In the genomic region with DNA sequence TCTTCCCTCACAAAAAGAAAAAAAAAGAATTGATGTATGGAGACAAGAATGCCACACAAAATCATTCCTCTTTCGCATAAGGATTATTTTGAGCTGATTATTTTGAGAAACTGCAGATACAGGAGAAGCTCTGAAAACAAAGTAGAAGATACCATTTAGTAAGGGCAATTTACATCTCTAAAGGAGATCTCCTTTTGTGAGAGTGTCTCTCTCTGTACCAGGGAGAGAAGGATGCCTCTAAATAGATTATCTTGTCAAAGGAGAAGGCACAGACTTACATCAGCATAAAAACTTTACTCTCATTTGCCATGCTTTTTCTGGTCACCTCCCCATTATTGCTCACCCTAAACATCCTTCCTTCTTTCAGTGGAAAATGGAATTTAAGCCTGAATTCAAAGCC, we compare ENCODE assay signal across 1 cellular context.
TF ChIP-seq lines count a peak whose summit lies in the region.

No MANE protein-coding gene starts in this region.

TF ChIP-seq in GM23338, 12 proteins besides CTCF, POLR2A, EP300 and RAD21 (continued from another document):
- TF ChIP-seq, protein P1, sequence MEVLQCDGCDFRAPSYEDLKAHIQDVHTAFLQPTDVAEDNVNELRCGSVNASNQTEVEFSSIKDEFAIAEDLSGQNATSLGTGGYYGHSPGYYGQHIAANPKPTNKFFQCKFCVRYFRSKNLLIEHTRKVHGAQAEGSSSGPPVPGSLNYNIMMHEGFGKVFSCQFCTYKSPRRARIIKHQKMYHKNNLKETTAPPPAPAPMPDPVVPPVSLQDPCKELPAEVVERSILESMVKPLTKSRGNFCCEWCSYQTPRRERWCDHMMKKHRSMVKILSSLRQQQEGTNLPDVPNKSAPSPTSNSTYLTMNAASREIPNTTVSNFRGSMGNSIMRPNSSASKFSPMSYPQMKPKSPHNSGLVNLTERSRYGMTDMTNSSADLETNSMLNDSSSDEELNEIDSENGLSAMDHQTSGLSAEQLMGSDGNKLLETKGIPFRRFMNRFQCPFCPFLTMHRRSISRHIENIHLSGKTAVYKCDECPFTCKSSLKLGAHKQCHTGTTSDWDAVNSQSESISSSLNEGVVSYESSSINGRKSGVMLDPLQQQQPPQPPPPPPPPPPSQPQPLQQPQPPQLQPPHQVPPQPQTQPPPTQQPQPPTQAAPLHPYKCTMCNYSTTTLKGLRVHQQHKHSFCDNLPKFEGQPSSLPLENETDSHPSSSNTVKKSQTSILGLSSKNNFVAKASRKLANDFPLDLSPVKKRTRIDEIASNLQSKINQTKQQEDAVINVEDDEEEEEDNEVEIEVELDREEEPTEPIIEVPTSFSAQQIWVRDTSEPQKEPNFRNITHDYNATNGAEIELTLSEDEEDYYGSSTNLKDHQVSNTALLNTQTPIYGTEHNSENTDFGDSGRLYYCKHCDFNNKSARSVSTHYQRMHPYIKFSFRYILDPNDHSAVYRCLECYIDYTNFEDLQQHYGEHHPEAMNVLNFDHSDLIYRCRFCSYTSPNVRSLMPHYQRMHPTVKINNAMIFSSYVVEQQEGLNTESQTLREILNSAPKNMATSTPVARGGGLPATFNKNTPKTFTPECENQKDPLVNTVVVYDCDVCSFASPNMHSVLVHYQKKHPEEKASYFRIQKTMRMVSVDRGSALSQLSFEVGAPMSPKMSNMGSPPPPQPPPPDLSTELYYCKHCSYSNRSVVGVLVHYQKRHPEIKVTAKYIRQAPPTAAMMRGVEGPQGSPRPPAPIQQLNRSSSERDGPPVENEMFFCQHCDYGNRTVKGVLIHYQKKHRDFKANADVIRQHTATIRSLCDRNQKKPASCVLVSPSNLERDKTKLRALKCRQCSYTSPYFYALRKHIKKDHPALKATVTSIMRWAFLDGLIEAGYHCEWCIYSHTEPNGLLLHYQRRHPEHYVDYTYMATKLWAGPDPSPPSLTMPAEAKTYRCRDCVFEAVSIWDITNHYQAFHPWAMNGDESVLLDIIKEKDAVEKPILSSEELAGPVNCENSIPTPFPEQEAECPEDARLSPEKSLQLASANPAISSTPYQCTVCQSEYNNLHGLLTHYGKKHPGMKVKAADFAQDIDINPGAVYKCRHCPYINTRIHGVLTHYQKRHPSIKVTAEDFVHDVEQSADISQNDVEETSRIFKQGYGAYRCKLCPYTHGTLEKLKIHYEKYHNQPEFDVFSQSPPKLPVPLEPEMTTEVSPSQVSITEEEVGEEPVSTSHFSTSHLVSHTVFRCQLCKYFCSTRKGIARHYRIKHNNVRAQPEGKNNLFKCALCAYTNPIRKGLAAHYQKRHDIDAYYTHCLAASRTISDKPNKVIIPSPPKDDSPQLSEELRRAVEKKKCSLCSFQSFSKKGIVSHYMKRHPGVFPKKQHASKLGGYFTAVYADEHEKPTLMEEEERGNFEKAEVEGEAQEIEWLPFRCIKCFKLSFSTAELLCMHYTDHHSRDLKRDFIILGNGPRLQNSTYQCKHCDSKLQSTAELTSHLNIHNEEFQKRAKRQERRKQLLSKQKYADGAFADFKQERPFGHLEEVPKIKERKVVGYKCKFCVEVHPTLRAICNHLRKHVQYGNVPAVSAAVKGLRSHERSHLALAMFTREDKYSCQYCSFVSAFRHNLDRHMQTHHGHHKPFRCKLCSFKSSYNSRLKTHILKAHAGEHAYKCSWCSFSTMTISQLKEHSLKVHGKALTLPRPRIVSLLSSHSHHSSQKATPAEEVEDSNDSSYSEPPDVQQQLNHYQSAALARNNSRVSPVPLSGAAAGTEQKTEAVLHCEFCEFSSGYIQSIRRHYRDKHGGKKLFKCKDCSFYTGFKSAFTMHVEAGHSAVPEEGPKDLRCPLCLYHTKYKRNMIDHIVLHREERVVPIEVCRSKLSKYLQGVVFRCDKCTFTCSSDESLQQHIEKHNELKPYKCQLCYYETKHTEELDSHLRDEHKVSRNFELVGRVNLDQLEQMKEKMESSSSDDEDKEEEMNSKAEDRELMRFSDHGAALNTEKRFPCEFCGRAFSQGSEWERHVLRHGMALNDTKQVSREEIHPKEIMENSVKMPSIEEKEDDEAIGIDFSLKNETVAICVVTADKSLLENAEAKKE (CRISPR knock-in tag; IDR thresholded peaks at IDR 0.05): no peak
- TF ChIP-seq, protein P2, sequence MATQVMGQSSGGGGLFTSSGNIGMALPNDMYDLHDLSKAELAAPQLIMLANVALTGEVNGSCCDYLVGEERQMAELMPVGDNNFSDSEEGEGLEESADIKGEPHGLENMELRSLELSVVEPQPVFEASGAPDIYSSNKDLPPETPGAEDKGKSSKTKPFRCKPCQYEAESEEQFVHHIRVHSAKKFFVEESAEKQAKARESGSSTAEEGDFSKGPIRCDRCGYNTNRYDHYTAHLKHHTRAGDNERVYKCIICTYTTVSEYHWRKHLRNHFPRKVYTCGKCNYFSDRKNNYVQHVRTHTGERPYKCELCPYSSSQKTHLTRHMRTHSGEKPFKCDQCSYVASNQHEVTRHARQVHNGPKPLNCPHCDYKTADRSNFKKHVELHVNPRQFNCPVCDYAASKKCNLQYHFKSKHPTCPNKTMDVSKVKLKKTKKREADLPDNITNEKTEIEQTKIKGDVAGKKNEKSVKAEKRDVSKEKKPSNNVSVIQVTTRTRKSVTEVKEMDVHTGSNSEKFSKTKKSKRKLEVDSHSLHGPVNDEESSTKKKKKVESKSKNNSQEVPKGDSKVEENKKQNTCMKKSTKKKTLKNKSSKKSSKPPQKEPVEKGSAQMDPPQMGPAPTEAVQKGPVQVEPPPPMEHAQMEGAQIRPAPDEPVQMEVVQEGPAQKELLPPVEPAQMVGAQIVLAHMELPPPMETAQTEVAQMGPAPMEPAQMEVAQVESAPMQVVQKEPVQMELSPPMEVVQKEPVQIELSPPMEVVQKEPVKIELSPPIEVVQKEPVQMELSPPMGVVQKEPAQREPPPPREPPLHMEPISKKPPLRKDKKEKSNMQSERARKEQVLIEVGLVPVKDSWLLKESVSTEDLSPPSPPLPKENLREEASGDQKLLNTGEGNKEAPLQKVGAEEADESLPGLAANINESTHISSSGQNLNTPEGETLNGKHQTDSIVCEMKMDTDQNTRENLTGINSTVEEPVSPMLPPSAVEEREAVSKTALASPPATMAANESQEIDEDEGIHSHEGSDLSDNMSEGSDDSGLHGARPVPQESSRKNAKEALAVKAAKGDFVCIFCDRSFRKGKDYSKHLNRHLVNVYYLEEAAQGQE (IDR thresholded peaks at IDR 0.05; ENCODE audit: unreplicated experiment): no peak
- no peak for TF ChIP-seq ZNF114 (CRISPR knock-in tag; IDR thresholded peaks at IDR 0.05)
- TF ChIP-seq STAT1 (IDR thresholded peaks at IDR 0.05; ENCODE audit: unreplicated experiment): no peak
- TF ChIP-seq POLR2AphosphoS5 (IDR thresholded peaks at IDR 0.05; ENCODE audit: low read depth): no peak
- TF ChIP-seq EZH2 (IDR thresholded peaks at IDR 0.05; ENCODE audit: low read depth, unreplicated experiment): no peak
- TF ChIP-seq CREB1 (CRISPR knock-in tag; IDR thresholded peaks at IDR 0.05; ENCODE audit: low read depth): no peak
- TF ChIP-seq JUNB (IDR thresholded peaks at IDR 0.05; ENCODE audit: unreplicated experiment): no peak
TF ChIP-seq in GM23338: peak in this region for 0.
